Comparison of ENCODE assay signal across 31 cellular contexts in the genomic region with DNA sequence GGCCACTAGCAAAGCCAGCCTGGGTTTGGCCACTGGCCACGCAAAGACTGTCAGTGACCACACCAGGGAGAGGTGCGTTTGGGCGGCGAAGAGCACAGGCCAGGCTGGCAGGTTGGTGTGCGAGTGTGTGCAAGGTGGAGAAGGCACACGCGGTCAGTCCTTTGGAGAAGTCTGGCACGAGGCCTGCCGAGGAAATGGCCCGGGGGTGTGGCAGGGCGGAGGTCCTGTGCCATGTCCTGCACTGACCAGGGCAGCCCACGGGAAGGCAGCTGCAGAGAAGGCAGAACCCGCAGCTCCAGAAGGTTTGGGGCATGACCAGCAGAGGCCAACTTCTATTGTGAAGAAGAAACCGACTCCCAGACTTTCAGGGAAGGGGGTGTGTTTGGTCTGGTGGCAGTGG.
"Had no signal": no experiment of that assay in that cellular context is flagged by ENCODE, and none has a peak within 500 bp of the region (broad histone marks: within the 10 kb centered on the region; RNA-seq: fewer than 3 reads in every experiment).

No MANE protein-coding gene starts in this region.

- H3K27me3 Mint-ChIP-seq: activated CD4-positive, alpha-beta T cell treated with anti-CD3 and anti-CD28 coated beads for 36 hours; activated CD4-positive, alpha-beta T cell treated with anti-CD3 and anti-CD28 coated beads, Interleukin-2, amount 10 ng/mL, durations not matched to agents 7 days and 5 days; activated T-cell treated with anti-CD3 and anti-CD28 coated beads, Interleukin-2, amount 50 U/mL, for 24 hours had no signal

- H3K9me3 Mint-ChIP-seq: activated CD4-positive, alpha-beta T cell treated with anti-CD3 and anti-CD28 coated beads, Interleukin-2, amount 10 ng/mL, durations not matched to agents 7 days and 5 days; activated naive CD4-positive, alpha-beta T cell treated with anti-CD3 and anti-CD28 coated beads for 36 hours; activated T-cell treated with anti-CD3 and anti-CD28 coated beads, Interleukin-2, amount 50 U/mL, for 24 hours; T-helper 2 cell treated with Interferon-gamma antibody and Interleukin-4, amounts not matched to agents 5 μg/mL and 100 μg/mL, for 36 hours had no signal

- H3K27ac ChIP-seq: adrenal gland, body of pancreas, breast epithelium, Peyer's patch had no signal

- H3K36me3 ChIP-seq: adrenal gland, breast epithelium, Peyer's patch had no signal

- H3K27me3 ChIP-seq: adrenal gland, body of pancreas, breast epithelium, Peyer's patch had no signal

- H3K4me1 Mint-ChIP-seq: activated CD4-positive, alpha-beta T cell treated with anti-CD3 and anti-CD28 coated beads for 36 hours had no signal

- ATAC-seq: activated CD4-positive, alpha-beta T cell treated with anti-CD3 and anti-CD28 coated beads for 36 hours; activated CD4-positive, CD25-positive, alpha-beta regulatory T cell treated with anti-CD3 and anti-CD28 coated beads, Interleukin-2, amount 50 U/mL, for 24 hours; activated CD8-positive, alpha-beta T cell treated with anti-CD3 and anti-CD28 coated beads, Interleukin-2, amount 10 ng/mL, durations not matched to agents 7 days and 5 days; activated naive CD4-positive, alpha-beta T cell treated with anti-CD3 and anti-CD28 coated beads, Interleukin-2, amount 50 U/mL, for 72 hours; body of pancreas; PC-3 had no signal

- H3K27ac Mint-ChIP-seq: activated CD4-positive, alpha-beta T cell treated with anti-CD3 and anti-CD28 coated beads for 36 hours; activated CD4-positive, alpha-beta T cell treated with anti-CD3 and anti-CD28 coated beads, Interleukin-2, amount 10 ng/mL, durations not matched to agents 7 days and 5 days; activated CD8-positive, alpha-beta T cell treated with anti-CD3 and anti-CD28 coated beads, Interleukin-2, amount 10 ng/mL, durations not matched to agents 7 days and 5 days; activated naive CD4-positive, alpha-beta T cell treated with anti-CD3 and anti-CD28 coated beads for 36 hours; activated T-cell treated with anti-CD3 and anti-CD28 coated beads, Interleukin-2, amount 50 U/mL, for 24 hours; T-helper 2 cell treated with Interferon-gamma antibody and Interleukin-4, amounts not matched to agents 5 μg/mL and 100 μg/mL, for 36 hours had no signal

- H3K4me1 ChIP-seq: adrenal gland had no signal

- H3K4me3 ChIP-seq: adrenal gland, body of pancreas, breast epithelium, Peyer's patch had no signal

- H3K4me3 Mint-ChIP-seq: activated CD4-positive, alpha-beta T cell treated with anti-CD3 and anti-CD28 coated beads for 36 hours; activated CD4-positive, alpha-beta T cell treated with anti-CD3 and anti-CD28 coated beads, Interleukin-2, amount 10 ng/mL, durations not matched to agents 7 days and 5 days; activated CD8-positive, alpha-beta T cell treated with anti-CD3 and anti-CD28 coated beads, Interleukin-2, amount 10 ng/mL, durations not matched to agents 7 days and 5 days; activated naive CD4-positive, alpha-beta T cell treated with anti-CD3 and anti-CD28 coated beads for 36 hours; activated T-cell treated with anti-CD3 and anti-CD28 coated beads, Interleukin-2, amount 50 U/mL, for 24 hours; T-helper 2 cell treated with Interferon-gamma antibody and Interleukin-4, amounts not matched to agents 5 μg/mL and 100 μg/mL, for 36 hours had no signal

- DNase-seq: activated CD4-positive, alpha-beta T cell treated with anti-CD3 and anti-CD28 coated beads for 36 hours; activated CD4-positive, alpha-beta T cell treated with anti-CD3 and anti-CD28 coated beads, Interleukin-2, amount 10 ng/mL, durations not matched to agents 7 days and 5 days; activated CD4-positive, alpha-beta T cell treated with anti-CD3 and anti-CD28 coated beads, Interleukin-2, amount 50 U/mL, for 48 hours; activated CD8-positive, alpha-beta T cell treated with anti-CD3 and anti-CD28 coated beads, Interleukin-2, amount 10 ng/mL, durations not matched to agents 7 days and 5 days; activated gamma-delta T cell treated with Interleukin-2 at 50 U/mL for 16 hours; activated naive CD4-positive, alpha-beta T cell treated with anti-CD3 and anti-CD28 coated beads for 36 hours; activated T-cell treated with anti-CD3 and anti-CD28 coated beads, Interleukin-2, amount 50 U/mL, for 24 hours; adrenal gland; body of pancreas; KG1; MM.1S; MV-4-11; NCI-H1092; NCI-H1436 treated with DMSO at 0.1 percent for 48 hours; NCI-H1694 treated with DMSO at 0.1 percent for 48 hours; NCI-H2029; NCI-H345; NCI-H510A; NCI-H526; NCI-H748 treated with DMSO at 0.1 percent for 48 hours; NK-92 treated with Interleukin-12 subunit alpha and Interleukin-12 subunit beta, amount 100 ng/mL, for 24 hours; PC-3; Peyer's patch; RPMI8226; SW 1271 had no signal

- H3K9me3 ChIP-seq: adrenal gland, body of pancreas, breast epithelium had no signal

- FAIRE-seq: astrocyte, TTC549 had no signal
